ENCODE assay signal across 8 cellular contexts in the genomic region with DNA sequence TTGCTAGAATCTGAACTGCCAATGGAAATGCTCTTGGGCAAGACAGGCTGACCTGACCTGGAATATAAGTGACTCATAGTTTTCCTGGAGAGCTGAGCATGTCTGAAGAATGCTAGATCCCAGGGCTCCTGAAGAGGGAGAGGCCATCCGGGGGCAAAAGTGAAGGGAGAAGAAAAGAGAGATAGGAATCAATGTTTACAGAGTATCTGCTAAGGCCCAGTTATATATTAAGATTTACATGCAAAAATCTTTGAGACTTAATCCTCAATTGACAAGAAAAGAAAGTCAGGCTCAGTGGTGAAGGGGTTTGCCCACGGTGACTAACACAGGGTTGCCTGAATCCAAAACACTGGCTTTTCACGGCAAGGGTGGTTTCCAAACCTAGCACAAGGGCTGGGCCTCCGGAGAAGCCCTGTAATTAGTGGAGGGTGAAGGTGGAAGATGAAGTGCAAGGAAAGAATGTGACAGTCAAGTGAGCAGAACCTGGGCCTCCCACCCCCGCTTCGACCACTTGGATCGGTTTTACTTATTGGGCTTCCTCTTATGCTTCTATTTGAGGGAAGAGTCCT.
DNase-seq lines count a peak whose midpoint lies in the region; ATAC-seq and TF ChIP-seq lines count a peak whose summit lies in the region.

No MANE protein-coding gene starts in this region.

- intact Hi-C loops in dendritic cell treated with granulocyte-macrophage colony-stimulating factor and Interleukin-4, amounts not matched to agents 40 ng/mL and 50 ng/mL, for 4 days (cut with micrococcal nuclease): loop anchor here (10.0 kb wide), 1 partner anchor 636 kb away; no protein-coding TSS in a partner anchor

- H3K9me3 Mint-ChIP-seq in dendritic cell treated with granulocyte-macrophage colony-stimulating factor and Interleukin-4, amounts not matched to agents 40 ng/mL and 50 ng/mL, for 4 days: no peaks in the 10 kb centered on the region

- H3K4me3 Mint-ChIP-seq in dendritic cell treated with granulocyte-macrophage colony-stimulating factor and Interleukin-4, amounts not matched to agents 40 ng/mL and 50 ng/mL, for 4 days: no peak overlapping the region

- H3K4me1 ChIP-seq in ACC112 (ENCODE audit: control insufficient read depth, insufficient read depth, low read length, unreplicated experiment) (peaks cover 33% of the 10 kb centered on the region), RWPE2 (ENCODE audit: insufficient read depth, poor library complexity, severe bottlenecking) (peaks cover 32% of the 10 kb centered on the region)

- H3K27me3 ChIP-seq in ACC112 (ENCODE audit: insufficient read depth, low read length) (no peaks in the 10 kb centered on the region), RWPE2 (ENCODE audit: insufficient read depth, poor library complexity, severe bottlenecking) (no peaks in the 10 kb centered on the region)

- H3K36me3 ChIP-seq in ACC112 (ENCODE audit: insufficient read depth, low read length) (no peaks in the 10 kb centered on the region), RWPE2 (ENCODE audit: low read depth) (no peaks in the 10 kb centered on the region)

- DNase-seq in RWPE2 (ENCODE audit: low spot score): no peak
- peak; percentile 63 for DNase-seq in stimulated activated CD4-positive, alpha-beta T cell treated with anti-CD3 and anti-CD28 coated beads, Interleukin-15, amount 100 ng/mL, for 24 hours
- no peak for DNase-seq in GDM1 (lab: John Stamatoyannopoulos, UW)
- no peak for DNase-seq in occipital lobe (lab: John Stamatoyannopoulos, UW)

- H2AFZ ChIP-seq in ACC112 (ENCODE audit: low read length, unreplicated experiment): no peak overlapping the region

- H3K27ac ChIP-seq in ACC112 (ENCODE audit: low read depth, low read length) (peak overlapping the region; percentile 56; the same call in 1 of the 2 replicates), RWPE2 (ENCODE audit: poor library complexity, severe bottlenecking) (peak overlapping the region; percentile 66)

- H3K4me3 ChIP-seq in ACC112 (ENCODE audit: low read depth, low read length) (no peak overlapping the region), RWPE2 (ENCODE audit: severe bottlenecking) (no peak overlapping the region)

- peak overlapping the region; percentile 12 for H3K27ac Mint-ChIP-seq in dendritic cell treated with granulocyte-macrophage colony-stimulating factor and Interleukin-4, amounts not matched to agents 40 ng/mL and 50 ng/mL, for 4 days

- ATAC-seq in GM21619 (IDR thresholded peaks at IDR 0.05; ENCODE audit: unreplicated experiment) (peak; percentile 69), RWPE2 (ENCODE audit: low read depth) (peak; percentile 88), GM21390 (IDR thresholded peaks at IDR 0.05; ENCODE audit: unreplicated experiment) (no peak)

- H3K79me2 ChIP-seq in ACC112 (ENCODE audit: control insufficient read depth, insufficient read depth, low read length, unreplicated experiment): no peaks in the 10 kb centered on the region

- no peaks in the 10 kb centered on the region for H3K9me3 ChIP-seq in RWPE2 (ENCODE audit: severe bottlenecking)

- no peak for TF ChIP-seq CTCF in RWPE2 (IDR thresholded peaks at IDR 0.05; ENCODE audit: poor library complexity, severe bottlenecking)

- H3K27me3 Mint-ChIP-seq in dendritic cell treated with granulocyte-macrophage colony-stimulating factor and Interleukin-4, amounts not matched to agents 40 ng/mL and 50 ng/mL, for 4 days: peaks cover 4% of the 10 kb centered on the region

- H3K4me1 Mint-ChIP-seq in dendritic cell treated with granulocyte-macrophage colony-stimulating factor and Interleukin-4, amounts not matched to agents 40 ng/mL and 50 ng/mL, for 4 days (ENCODE audit: low read depth): peaks cover 44% of the 10 kb centered on the region

- no peaks in the 10 kb centered on the region for H3K36me3 Mint-ChIP-seq in dendritic cell treated with granulocyte-macrophage colony-stimulating factor and Interleukin-4, amounts not matched to agents 40 ng/mL and 50 ng/mL, for 4 days (ENCODE audit: low read depth)
